25 cellular contexts compared by ENCODE assay signal in genomic region chr6:13590574-13591153, GRCh38.
"Had no signal": no experiment of that assay in that cellular context is flagged by ENCODE, and none has a peak within 500 bp of the region (broad histone marks: within the 10 kb centered on the region; RNA-seq: fewer than 3 reads in every experiment).

No MANE protein-coding gene starts in this region.

- H3K4me1 ChIP-seq: ascending aorta had no signal

- ATAC-seq: activated naive CD4-positive, alpha-beta T cell treated with anti-CD3 and anti-CD28 coated beads, Interleukin-2, amount 50 U/mL, for 72 hours; activated naive CD8-positive, alpha-beta T cell treated with anti-CD3 and anti-CD28 coated beads, Interleukin-2, amount 50 U/mL, for 24 hours; activated T-cell treated with anti-CD3 and anti-CD28 coated beads, Interleukin-2, amount 50 U/mL, for 4 hours; PC-3; WTC11 had no signal

- DNase-seq: activated CD4-positive, alpha-beta T cell treated with anti-CD3 and anti-CD28 coated beads for 1 hour; activated CD4-positive, alpha-beta T cell treated with anti-CD3 and anti-CD28 coated beads, Interleukin-2, amount 10 ng/mL, durations not matched to agents 24 days and 14 days; activated CD4-positive, alpha-beta T cell treated with anti-CD3 and anti-CD28 coated beads, Interleukin-2, amount 50 U/mL, for 48 hours; activated CD8-positive, alpha-beta memory T cell treated with anti-CD3 and anti-CD28 coated beads, Interleukin-2, amount 10 ng/mL, durations not matched to agents 7 days and 5 days; activated effector memory CD4-positive, alpha-beta T cell treated with anti-CD3 and anti-CD28 coated beads, Interleukin-2, amount 50 U/mL, for 16 hours; activated naive CD4-positive, alpha-beta T cell treated with Interleukin-2 at 50 U/mL for 16 hours; activated naive CD8-positive, alpha-beta T cell treated with anti-CD3 and anti-CD28 coated beads, Interleukin-2, amount 50 U/mL, for 24 hours; activated T-cell treated with anti-CD3 and anti-CD28 coated beads, Interleukin-2, amount 50 U/mL, for 4 hours; amniotic stem cell; MG63; MV-4-11; NCI-H1092 treated with DMSO at 0.1 percent for 48 hours; NCI-H1436; NCI-H1694 treated with DMSO at 0.1 percent for 48 hours; NCI-H2029 treated with DMSO at 0.1 percent for 48 hours; NCI-H510A treated with DMSO at 0.1 percent for 48 hours; PC-3; SHP77 treated with DMSO at 0.1 percent for 48 hours had no signal

- H3K4me3 Mint-ChIP-seq: activated CD4-positive, alpha-beta T cell treated with anti-CD3 and anti-CD28 coated beads, Interleukin-2, amount 10 ng/mL, durations not matched to agents 24 days and 14 days; activated CD8-positive, alpha-beta memory T cell treated with anti-CD3 and anti-CD28 coated beads, Interleukin-2, amount 10 ng/mL, durations not matched to agents 7 days and 5 days; activated naive CD8-positive, alpha-beta T cell treated with anti-CD3 and anti-CD28 coated beads, Interleukin-2, amount 50 U/mL, for 24 hours; activated T-cell treated with anti-CD3 and anti-CD28 coated beads, Interleukin-2, amount 50 U/mL, for 4 hours; brain; central memory CD8-positive, alpha-beta T cell; T-helper 1 cell treated with Interleukin-12 subunit alpha and Interleukin-12 subunit beta and Interleukin-4 antibody, amounts not matched to agents 30 μg/mL and 1 μg/mL, for 36 hours; WTC11 had no signal

- H3K9me3 ChIP-seq: ascending aorta, MG63 had no signal

- H3K4me3 ChIP-seq: ascending aorta, MG63 had no signal

- H3K27ac ChIP-seq: ascending aorta had no signal

- H3K9me3 Mint-ChIP-seq: activated CD4-positive, alpha-beta T cell treated with anti-CD3 and anti-CD28 coated beads, Interleukin-2, amount 10 ng/mL, durations not matched to agents 24 days and 14 days; activated naive CD4-positive, alpha-beta T cell treated with anti-CD3 and anti-CD28 coated beads, Interleukin-2, amount 50 U/mL, for 72 hours; activated naive CD8-positive, alpha-beta T cell treated with anti-CD3 and anti-CD28 coated beads, Interleukin-2, amount 50 U/mL, for 24 hours; activated T-cell treated with anti-CD3 and anti-CD28 coated beads, Interleukin-2, amount 50 U/mL, for 4 hours; brain; central memory CD8-positive, alpha-beta T cell; T-helper 1 cell treated with Interleukin-12 subunit alpha and Interleukin-12 subunit beta and Interleukin-4 antibody, amounts not matched to agents 30 μg/mL and 1 μg/mL, for 36 hours; WTC11 had no signal

- FAIRE-seq: RCC 7860 had no signal

- H3K27me3 ChIP-seq: ascending aorta, MG63 had no signal

- H3K27me3 Mint-ChIP-seq: activated CD4-positive, alpha-beta T cell treated with anti-CD3 and anti-CD28 coated beads, Interleukin-2, amount 10 ng/mL, durations not matched to agents 24 days and 14 days; activated CD8-positive, alpha-beta memory T cell treated with anti-CD3 and anti-CD28 coated beads, Interleukin-2, amount 10 ng/mL, durations not matched to agents 7 days and 5 days; activated naive CD8-positive, alpha-beta T cell treated with anti-CD3 and anti-CD28 coated beads, Interleukin-2, amount 50 U/mL, for 24 hours; brain; central memory CD8-positive, alpha-beta T cell had no signal

- H3K4me1 Mint-ChIP-seq: activated naive CD8-positive, alpha-beta T cell treated with anti-CD3 and anti-CD28 coated beads, Interleukin-2, amount 50 U/mL, for 24 hours; brain; central memory CD8-positive, alpha-beta T cell; WTC11 had no signal

- H3K27ac Mint-ChIP-seq: activated CD4-positive, alpha-beta T cell treated with anti-CD3 and anti-CD28 coated beads, Interleukin-2, amount 10 ng/mL, durations not matched to agents 24 days and 14 days; activated CD8-positive, alpha-beta memory T cell treated with anti-CD3 and anti-CD28 coated beads, Interleukin-2, amount 10 ng/mL, durations not matched to agents 7 days and 5 days; activated naive CD4-positive, alpha-beta T cell treated with anti-CD3 and anti-CD28 coated beads, Interleukin-2, amount 50 U/mL, for 72 hours; activated naive CD8-positive, alpha-beta T cell treated with anti-CD3 and anti-CD28 coated beads, Interleukin-2, amount 50 U/mL, for 24 hours; brain; T-helper 1 cell treated with Interleukin-12 subunit alpha and Interleukin-12 subunit beta and Interleukin-4 antibody, amounts not matched to agents 30 μg/mL and 1 μg/mL, for 36 hours; WTC11 had no signal
